In the genomic region with DNA sequence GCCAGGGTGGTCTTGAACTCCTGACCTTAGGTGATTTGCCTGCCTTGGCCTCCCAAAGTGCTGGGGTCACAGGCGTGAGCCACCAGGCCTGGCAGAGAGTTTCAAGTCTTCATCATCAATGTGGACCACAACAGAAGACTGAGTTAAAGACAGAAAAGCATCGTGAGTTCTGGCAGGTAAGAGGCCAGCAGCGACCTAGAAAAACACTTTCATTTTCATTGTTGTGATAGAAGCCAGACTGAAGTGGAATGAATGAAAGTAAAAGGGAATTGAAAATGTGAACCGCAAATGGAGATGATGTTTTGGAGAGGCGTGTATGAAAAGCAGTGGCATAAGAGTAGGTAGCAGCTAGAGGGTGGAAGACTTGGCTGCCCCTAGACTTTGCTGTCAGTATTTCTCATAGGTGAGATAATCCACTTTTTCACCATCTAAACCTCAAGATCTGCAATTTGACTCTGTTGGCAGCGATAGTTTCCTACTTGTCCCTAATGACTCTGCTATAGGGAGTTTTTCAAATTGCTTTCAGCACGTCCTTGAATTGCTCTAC, we compare ENCODE assay signal across 21 cellular contexts.
"Had no signal": no experiment of that assay in that cellular context is flagged by ENCODE, and none has a peak within 500 bp of the region (broad histone marks: within the 10 kb centered on the region; RNA-seq: fewer than 3 reads in every experiment).

No MANE protein-coding gene starts in this region.

- H3K36me3 ChIP-seq: ascending aorta, colonic mucosa, esophagus muscularis mucosa, pancreas, right atrium auricular region, tibial artery had no signal

- H3K4me3 Mint-ChIP-seq: activated CD4-positive, alpha-beta memory T cell treated with anti-CD3 and anti-CD28 coated beads, Interleukin-2, amount 10 ng/mL, durations not matched to agents 7 days and 5 days; activated CD8-positive, alpha-beta memory T cell treated with anti-CD3 and anti-CD28 coated beads, Interleukin-2, amount 10 ng/mL, durations not matched to agents 7 days and 5 days; central memory CD8-positive, alpha-beta T cell; natural killer cell treated with Interleukin-12 subunit alpha and Interleukin-12 subunit beta and Interleukin-15 and Interleukin-18, amount 100 ng/mL, for 72 hours; stimulated activated naive CD8-positive, alpha-beta T cell treated with anti-CD3 and anti-CD28 coated beads, Interleukin-15, amount 100 ng/mL, for 72 hours had no signal

- H3K36me3 Mint-ChIP-seq: activated CD8-positive, alpha-beta memory T cell treated with anti-CD3 and anti-CD28 coated beads, Interleukin-2, amount 10 ng/mL, durations not matched to agents 7 days and 5 days; activated naive CD4-positive, alpha-beta T cell treated with anti-CD3 and anti-CD28 coated beads, Interleukin-2, amount 50 U/mL, for 72 hours; natural killer cell treated with Interleukin-12 subunit alpha and Interleukin-12 subunit beta and Interleukin-15 and Interleukin-18, amount 100 ng/mL, for 72 hours had no signal

- H3K9me3 ChIP-seq: ascending aorta, colonic mucosa, pancreas, psoas muscle, right atrium auricular region, tibial artery had no signal

- H3K27me3 Mint-ChIP-seq: activated CD4-positive, alpha-beta memory T cell treated with anti-CD3 and anti-CD28 coated beads, Interleukin-2, amount 10 ng/mL, durations not matched to agents 7 days and 5 days; activated CD8-positive, alpha-beta memory T cell treated with anti-CD3 and anti-CD28 coated beads, Interleukin-2, amount 10 ng/mL, durations not matched to agents 7 days and 5 days; stimulated activated naive CD8-positive, alpha-beta T cell treated with anti-CD3 and anti-CD28 coated beads, Interleukin-15, amount 100 ng/mL, for 72 hours had no signal

- H3K4me1 ChIP-seq: ascending aorta, colonic mucosa, esophagus muscularis mucosa, pancreas, psoas muscle, right atrium auricular region, tibial artery had no signal

- H3K4me1 Mint-ChIP-seq: central memory CD8-positive, alpha-beta T cell; stimulated activated naive CD8-positive, alpha-beta T cell treated with anti-CD3 and anti-CD28 coated beads, Interleukin-15, amount 100 ng/mL, for 72 hours had no signal

- H3K9me3 Mint-ChIP-seq: activated CD4-positive, alpha-beta memory T cell treated with anti-CD3 and anti-CD28 coated beads, Interleukin-2, amount 10 ng/mL, durations not matched to agents 7 days and 5 days; central memory CD8-positive, alpha-beta T cell; natural killer cell treated with Interleukin-12 subunit alpha and Interleukin-12 subunit beta and Interleukin-15 and Interleukin-18, amount 100 ng/mL, for 72 hours; stimulated activated naive CD8-positive, alpha-beta T cell treated with anti-CD3 and anti-CD28 coated beads, Interleukin-15, amount 100 ng/mL, for 72 hours had no signal

- ATAC-seq: activated CD8-positive, alpha-beta memory T cell treated with anti-CD3 and anti-CD28 coated beads, Interleukin-2, amount 10 ng/mL, durations not matched to agents 7 days and 5 days; natural killer cell treated with Interleukin-12 subunit alpha and Interleukin-12 subunit beta and Interleukin-15 and Interleukin-18, amount 100 ng/mL, for 72 hours; pancreas; psoas muscle; stimulated activated naive CD8-positive, alpha-beta T cell treated with anti-CD3 and anti-CD28 coated beads, Interleukin-15, amount 100 ng/mL, for 72 hours had no signal

- H3K4me3 ChIP-seq: ascending aorta, colonic mucosa, dorsolateral prefrontal cortex, esophagus muscularis mucosa, pancreas, psoas muscle, right atrium auricular region, tibial artery had no signal

- H3K27me3 ChIP-seq: ascending aorta, colonic mucosa, esophagus muscularis mucosa, pancreas, right atrium auricular region, tibial artery had no signal

- DNase-seq: activated CD4-positive, alpha-beta memory T cell treated with anti-CD3 and anti-CD28 coated beads, Interleukin-2, amount 10 ng/mL, durations not matched to agents 7 days and 5 days; activated CD4-positive, alpha-beta T cell treated with anti-CD3 and anti-CD28 coated beads for 48 hours; activated CD4-positive, CD25-positive, alpha-beta regulatory T cell; activated CD8-positive, alpha-beta memory T cell treated with anti-CD3 and anti-CD28 coated beads, Interleukin-2, amount 10 ng/mL, durations not matched to agents 7 days and 5 days; activated T-cell treated with anti-CD3 and anti-CD28 coated beads for 4 hours; colonic mucosa; dorsolateral prefrontal cortex; hippocampal formation; midbrain; pancreas; psoas muscle; stimulated activated CD4-positive, alpha-beta T cell treated with anti-CD3 and anti-CD28 coated beads, Interleukin-1b, Interleukin-23, amount 100 ng/mL, for 48 hours; stimulated activated naive CD8-positive, alpha-beta T cell treated with anti-CD3 and anti-CD28 coated beads, Interleukin-15, amount 100 ng/mL, for 72 hours; T1000; tibial artery had no signal

- H3K27ac Mint-ChIP-seq: activated CD4-positive, alpha-beta memory T cell treated with anti-CD3 and anti-CD28 coated beads, Interleukin-2, amount 10 ng/mL, durations not matched to agents 7 days and 5 days; activated CD8-positive, alpha-beta memory T cell treated with anti-CD3 and anti-CD28 coated beads, Interleukin-2, amount 10 ng/mL, durations not matched to agents 7 days and 5 days; activated naive CD4-positive, alpha-beta T cell treated with anti-CD3 and anti-CD28 coated beads, Interleukin-2, amount 50 U/mL, for 72 hours; natural killer cell treated with Interleukin-12 subunit alpha and Interleukin-12 subunit beta and Interleukin-15 and Interleukin-18, amount 100 ng/mL, for 72 hours; stimulated activated naive CD8-positive, alpha-beta T cell treated with anti-CD3 and anti-CD28 coated beads, Interleukin-15, amount 100 ng/mL, for 72 hours had no signal

- H3K27ac ChIP-seq: ascending aorta, colonic mucosa, dorsolateral prefrontal cortex, esophagus muscularis mucosa, pancreas, psoas muscle, right atrium auricular region, tibial artery had no signal
